ENCODE assay signal across 9 cellular contexts in genomic region chr12:94147377-94147990, GRCh38. TPM values are rescaled to one million over a fixed set of nuclear protein-coding genes. Genes with fewer than 3 reads are reported as not detected.
A peak's percentile ranks its signal among the peaks of the same experiment; 100 is the strongest.
DNase-seq lines count a peak whose midpoint lies in the region; ATAC-seq, FAIRE-seq and TF ChIP-seq lines count a peak whose summit lies in the region.
"Had no signal": no experiment of that assay in that cellular context is flagged by ENCODE, and none has a peak within 500 bp of the region (broad histone marks: within the 10 kb centered on the region; RNA-seq: fewer than 3 reads in every experiment).

No MANE protein-coding gene starts in this region.

- peaks cover 31% of the 10 kb centered on the region for H4K20me1 ChIP-seq in neural progenitor cell (ENCODE audit: low read depth)

- peak overlapping the region; percentile 44 for H3K4me3 ChIP-seq in CD4-positive, CD25-positive, alpha-beta regulatory T cell (ENCODE audit: low read depth, low read length)
- H3K4me3 ChIP-seq in HL-60 (replicated peaks; ENCODE audit: insufficient read depth, low read length): peak overlapping the region; percentile 59
- peak overlapping the region; percentile 56 for H3K4me3 ChIP-seq in colonic mucosa
- peak overlapping the region; percentile 79 for H3K4me3 ChIP-seq in neural progenitor cell
- peak overlapping the region in 1 of 2 donors; percentile 42 for H3K4me3 ChIP-seq in small intestine (ENCODE audit: low read depth in 1 of 2, low read length in 2 of 2)

- no peaks in the 10 kb centered on the region for H3K9me3 ChIP-seq in CD4-positive, CD25-positive, alpha-beta regulatory T cell (ENCODE audit: control insufficient read depth in 2 of 2, low read length in 2 of 2)
- H3K9me3 ChIP-seq in colonic mucosa: no peaks in the 10 kb centered on the region
- H3K9me3 ChIP-seq in neural progenitor cell (ENCODE audit: low read depth): no peaks in the 10 kb centered on the region
- H3K9me3 ChIP-seq in small intestine (ENCODE audit: control insufficient read depth, low read depth): no peaks in the 10 kb centered on the region

- peak overlapping the region; percentile 89 for H2AFZ ChIP-seq in neural progenitor cell (replicated peaks)

- H3K27me3 Mint-ChIP-seq in CD4-positive, CD25-positive, alpha-beta regulatory T cell: peaks cover 20% of the 10 kb centered on the region
- H3K27me3 Mint-ChIP-seq in neural progenitor cell (ENCODE audit: insufficient read depth, low read depth): peaks cover 18% of the 10 kb centered on the region

- H3K4me2 ChIP-seq in neural progenitor cell: peak overlapping the region; percentile 87

- no peaks in the 10 kb centered on the region for H3K9me3 Mint-ChIP-seq in CD4-positive, CD25-positive, alpha-beta regulatory T cell
- no peaks in the 10 kb centered on the region for H3K9me3 Mint-ChIP-seq in neural progenitor cell

- no peak for ATAC-seq in CD4-positive, CD25-positive, alpha-beta regulatory T cell (ENCODE audit: low read depth in 2 of 2)
- ATAC-seq in HG03025 (IDR thresholded peaks at IDR 0.05; ENCODE audit: low FRiP score, unreplicated experiment) (no peak), GM21360 (IDR thresholded peaks at IDR 0.05; ENCODE audit: unreplicated experiment) (no peak)

- H3K79me2 ChIP-seq in neural progenitor cell (ENCODE audit: low read depth): no peaks in the 10 kb centered on the region

- peak overlapping the region; percentile 85 to 86 (median 85) for H3K4me3 Mint-ChIP-seq in CD4-positive, CD25-positive, alpha-beta regulatory T cell
- peak overlapping the region; percentile 85 for H3K4me3 Mint-ChIP-seq in neural progenitor cell

- peaks cover 41% of the 10 kb centered on the region for H3F3A ChIP-seq in neural progenitor cell (ENCODE audit: low read depth)

- H3K27ac ChIP-seq in CD4-positive, CD25-positive, alpha-beta regulatory T cell (ENCODE audit: insufficient read depth, low read length, poor library complexity, severe bottlenecking): no peak overlapping the region
- no peak overlapping the region for H3K27ac ChIP-seq in HL-60 (replicated peaks)
- peak overlapping the region; percentile 37 for H3K27ac ChIP-seq in colonic mucosa
- no peak overlapping the region for H3K27ac ChIP-seq in neural progenitor cell
- no peak overlapping the region for H3K27ac ChIP-seq in small intestine (ENCODE audit: low read depth in 1 of 2, low read length in 1 of 2)

- 46 to 60% (median 51%) methylated on average over 13 of the region's 13 CpGs for WGBS in small intestine, 3 donors

- H3K9ac ChIP-seq in colonic mucosa (ENCODE audit: low read depth in 2 of 2, low read length in 2 of 2): peak overlapping the region in 1 of 2 donors; percentile 19
- no peak overlapping the region for H3K9ac ChIP-seq in neural progenitor cell

- no peak for DNase-seq in CD4-positive, CD25-positive, alpha-beta regulatory T cell
- DNase-seq in HL-60 (ENCODE audit: low read depth in 1 of 2, low spot score in 1 of 2) (no peak), colonic mucosa (no peak), neural progenitor cell (ENCODE audit: low spot score) (no peak), small intestine (no peak)
- no peak for DNase-seq in stimulated activated CD4-positive, alpha-beta T cell treated with anti-CD3 and anti-CD28 coated beads, Interleukin-2, amount 100 ng/mL, for 48 hours
- DNase-seq: MV-4-11 had no signal

- no peaks in the 10 kb centered on the region for H3K36me3 ChIP-seq in CD4-positive, CD25-positive, alpha-beta regulatory T cell (ENCODE audit: control insufficient read depth, insufficient read depth, low read length)
- H3K36me3 ChIP-seq in colonic mucosa: no peaks in the 10 kb centered on the region
- H3K36me3 ChIP-seq in neural progenitor cell: no peaks in the 10 kb centered on the region
- no peaks in the 10 kb centered on the region for H3K36me3 ChIP-seq in small intestine (ENCODE audit: control insufficient read depth in 2 of 2, insufficient read depth in 2 of 2, low read length in 2 of 2)

- intact Hi-C loops in colonic mucosa (cut with DNase I): loop anchor here (5.0 kb wide), 1 partner anchor 285 kb away; no protein-coding TSS in a partner anchor

- no peaks in the 10 kb centered on the region for H3K36me3 Mint-ChIP-seq in CD4-positive, CD25-positive, alpha-beta regulatory T cell
- no peaks in the 10 kb centered on the region for H3K36me3 Mint-ChIP-seq in neural progenitor cell

- no peaks in the 10 kb centered on the region for H3K27me3 ChIP-seq in CD4-positive, CD25-positive, alpha-beta regulatory T cell (ENCODE audit: control insufficient read depth, insufficient read depth, low read length)
- H3K27me3 ChIP-seq in HL-60 (ENCODE audit: insufficient read depth, poor library complexity, severe bottlenecking): peaks cover 7% of the 10 kb centered on the region
- H3K27me3 ChIP-seq in colonic mucosa: peaks cover 13% of the 10 kb centered on the region
- peaks cover 63% of the 10 kb centered on the region for H3K27me3 ChIP-seq in neural progenitor cell
- peaks cover 0 to 6% of the 10 kb centered on the region in 2 donors for H3K27me3 ChIP-seq in small intestine (ENCODE audit: control insufficient read depth in 2 of 2, insufficient read depth in 2 of 2, low read length in 2 of 2)

- peaks cover 25% of the 10 kb centered on the region for H3K4me1 ChIP-seq in CD4-positive, CD25-positive, alpha-beta regulatory T cell (ENCODE audit: control insufficient read depth, insufficient read depth, low read length, poor library complexity, severe bottlenecking)
- H3K4me1 ChIP-seq in colonic mucosa (peaks cover 9% of the 10 kb centered on the region), neural progenitor cell (peaks cover 10% of the 10 kb centered on the region), small intestine (ENCODE audit: control insufficient read depth in 2 of 2, insufficient read depth in 1 of 2, low read depth in 1 of 2, low read length in 1 of 2) (peaks cover 5 to 8% of the 10 kb centered on the region in 2 donors)

- H3K27ac Mint-ChIP-seq in CD4-positive, CD25-positive, alpha-beta regulatory T cell: peak overlapping the region in 1 of 3 donors; percentile 51
- H3K27ac Mint-ChIP-seq in neural progenitor cell: no peak overlapping the region

- TF ChIP-seq CTCF in HL-60 (IDR thresholded peaks at IDR 0.05; ENCODE audit: insufficient read depth, low read length) (no peak), colonic mucosa (IDR thresholded peaks at IDR 0.05) (no peak), neural progenitor cell (IDR thresholded peaks at IDR 0.05) (no peak)

- peaks cover 0 to 25% (median 13%) of the 10 kb centered on the region in 4 donors for H3K4me1 Mint-ChIP-seq in CD4-positive, CD25-positive, alpha-beta regulatory T cell
- H3K4me1 Mint-ChIP-seq in neural progenitor cell: peaks cover 57% of the 10 kb centered on the region

- FAIRE-seq in small intestine (lab: Jason Lieb, UNC): no peak

RNA-seq across cellular contexts. Expression of gene PLXNC1, which starts 0.9 kb away (rescaled TPM):
- total RNA-seq in CD4-positive, CD25-positive, alpha-beta regulatory T cell: 13.8 TPM
- polyA plus RNA-seq in CD4-positive, CD25-positive, alpha-beta regulatory T cell: 1 to 10 TPM; 1.2 to 3.1 (median 2.3) TPM
- total RNA-seq in colonic mucosa (10 to 100 TPM in 1 of 2 donors, 1 to 10 TPM in 1; 8.4 to 12.4 TPM), neural progenitor cell (ENCODE audit: low replicate concordance) (13.4 and 16.7 TPM in 2 replicates)
- polyA plus RNA-seq in small intestine: 1 to 10 TPM in 2 of 3 donors, under 1 TPM in 1; 0.22 to 1.4 (median 1.1) TPM
